In the genomic region with DNA sequence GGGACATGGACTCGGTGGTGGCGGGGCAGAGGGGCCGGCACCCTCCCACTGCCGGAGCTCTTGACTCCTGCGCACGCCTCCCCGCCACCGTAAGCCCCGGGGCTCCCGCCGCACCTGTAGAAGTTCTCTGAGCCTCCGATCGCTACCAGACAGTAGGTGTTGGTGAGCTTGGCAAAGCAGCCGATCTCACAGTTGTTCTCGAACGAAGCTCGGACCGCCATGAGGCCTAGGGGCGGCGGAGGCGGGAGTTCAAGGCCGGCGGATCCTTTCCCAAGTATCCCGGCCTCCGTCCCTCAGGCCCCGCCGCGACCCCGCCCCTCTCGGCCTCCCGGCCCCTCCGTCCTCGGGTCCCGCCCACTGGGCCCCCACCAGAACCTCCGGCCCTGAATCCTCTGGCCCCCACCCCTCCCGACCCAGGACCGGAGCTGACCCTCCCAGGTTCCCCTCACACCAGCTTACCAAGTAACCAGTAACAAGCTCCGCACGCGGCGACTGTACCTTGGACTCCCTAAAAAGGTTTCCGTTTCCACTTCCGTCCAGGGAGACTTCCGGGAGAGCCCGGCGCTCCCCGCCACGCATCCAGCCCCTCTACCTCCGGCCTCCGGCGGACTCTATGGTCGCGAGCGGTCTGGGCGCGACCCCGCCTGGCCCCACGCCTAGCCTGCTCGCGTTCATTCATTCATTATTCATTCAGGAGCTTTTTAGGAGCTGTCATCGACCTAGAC, we compare ENCODE assay signal across 8 cellular contexts. TPM values are rescaled to one million over a fixed set of nuclear protein-coding genes. Genes with fewer than 3 reads are reported as not detected.
A peak's percentile ranks its signal among the peaks of the same experiment; 100 is the strongest.
DNase-seq lines count a peak whose midpoint lies in the region; ATAC-seq and TF ChIP-seq lines count a peak whose summit lies in the region.

A gene (minus strand): TSS at position 506 of the 725 bp plus-strand sequence. CDS start 285 bp downstream, at position 221.

- H3K4me1 ChIP-seq in foreskin keratinocyte (peaks cover 25% of the 10 kb centered on the region), stomach smooth muscle (ENCODE audit: control insufficient read depth, insufficient read depth, low read length) (peaks cover 16% of the 10 kb centered on the region)

- peak within 1 kb of the TSS; percentile 90 for H3K4me3 ChIP-seq in stomach smooth muscle (ENCODE audit: low read length in 2 of 2)

- H3K27ac ChIP-seq in foreskin keratinocyte (peak within 1 kb of the TSS; percentile 68), stomach smooth muscle (ENCODE audit: low read length) (peak within 1 kb of the TSS; percentile 53)

- ATAC-seq in GM21619 (IDR thresholded peaks at IDR 0.05; ENCODE audit: unreplicated experiment): peak; percentile 79
- ATAC-seq in foreskin keratinocyte: peak; percentile 67

- TF ChIP-seq CTCF in foreskin keratinocyte (conservative IDR thresholded peaks at IDR 0.05) (no peak), neural crest cell (conservative IDR thresholded peaks at IDR 0.05) (no peak)

- peak within 1 kb of the TSS; percentile 84 for H3K27ac Mint-ChIP-seq in neural crest cell (ENCODE audit: unreplicated experiment)

- H3K4me1 Mint-ChIP-seq in neural crest cell: peaks cover 28% of the 10 kb centered on the region

- H3K27me3 Mint-ChIP-seq in neural crest cell (ENCODE audit: low read depth): no peaks in the 10 kb centered on the region

- H3K9ac ChIP-seq in stomach smooth muscle (ENCODE audit: low read length in 2 of 2): peak within 1 kb of the TSS; percentile 91 to 94

- H3K9me3 ChIP-seq in stomach smooth muscle (ENCODE audit: control insufficient read depth in 2 of 2, low read length in 2 of 2): no peaks in the 10 kb centered on the region

- DNase-seq in DMS 273 treated with DMSO at 0.1 percent for 48 hours (lab: John Stamatoyannopoulos, UW): peak; percentile 69
- DNase-seq in LoVo (ENCODE audit: low spot score): peak; percentile 91
- peak; percentile 38 for DNase-seq in SIG-M5 (lab: John Stamatoyannopoulos, UW)
- DNase-seq in activated gamma-delta T cell treated with Interleukin-2 at 50 U/mL for 16 hours: peak; percentile 69
- DNase-seq in foreskin keratinocyte: peak; percentile 76 to 86
- peak; percentile 87 for DNase-seq in neural crest cell (ENCODE audit: low read depth, low spot score)

- peaks cover 8 to 15% of the 10 kb centered on the region in 2 donors for H3K36me3 ChIP-seq in stomach smooth muscle (ENCODE audit: control insufficient read depth in 2 of 2, insufficient read depth in 2 of 2, low read length in 2 of 2)

- no peaks in the 10 kb centered on the region for H3K9me3 Mint-ChIP-seq in neural crest cell

- H3K27me3 ChIP-seq in foreskin keratinocyte (no peaks in the 10 kb centered on the region), stomach smooth muscle (ENCODE audit: control insufficient read depth in 1 of 2, insufficient read depth in 2 of 2, low read length in 2 of 2) (no peaks in the 10 kb centered on the region)

- H3K4me3 Mint-ChIP-seq in neural crest cell: peak within 1 kb of the TSS; percentile 98

- peaks cover 8% of the 10 kb centered on the region for H3K36me3 Mint-ChIP-seq in neural crest cell (ENCODE audit: low read depth)

RNA-seq across cellular contexts. Expression of the gene that starts here (rescaled TPM):
- total RNA-seq in foreskin keratinocyte (388 and 438 TPM in 2 replicates), neural crest cell (112 and 116 TPM in 2 replicates)
- polyA plus RNA-seq in foreskin keratinocyte: 487 and 547 TPM in 2 replicates

Comparison
In these comparisons a context has a peak if more than half of its experiments do, and no peak if none do; other contexts are left out.
1. Peak in every context shown above with its lines: DNase-seq, ATAC-seq, H3K4me3 ChIP-seq and H3K27ac ChIP-seq.
2. DNase-seq: peak in every context shown above with its lines; median percentile 91 in LoVo; 87 in neural crest cell; 81 in foreskin keratinocyte; 69 in DMS 273 treated with DMSO at 0.1 percent for 48 hours; 69 in activated gamma-delta T cell treated with Interleukin-2 at 50 U/mL for 16 hours; 38 in SIG-M5.